ENCODE assay signal across 12 cellular contexts in genomic region chr14:73717247-73717646, GRCh38. TPM values are rescaled to one million over a fixed set of nuclear protein-coding genes. Genes with fewer than 3 reads are reported as not detected.
A peak's percentile ranks its signal among the peaks of the same experiment; 100 is the strongest.
DNase-seq lines count a peak whose midpoint lies in the region; ATAC-seq and TF ChIP-seq lines count a peak whose summit lies in the region.
"Had no signal": no experiment of that assay in that cellular context is flagged by ENCODE, and none has a peak within 500 bp of the region (broad histone marks: within the 10 kb centered on the region; RNA-seq: fewer than 3 reads in every experiment).

No MANE protein-coding gene starts in this region.

- no peaks in the 10 kb centered on the region for H3K27me3 ChIP-seq in stomach
- H3K27me3 ChIP-seq in CD8-positive, alpha-beta T cell (ENCODE audit: insufficient read depth, low read length), result no peaks in the 10 kb centered on the region

- TF ChIP-seq EP300 in stomach (IDR thresholded peaks at IDR 0.05), result no peak

- H3K27ac ChIP-seq in stomach, result peak overlapping the region in 4 of 5 donors; percentile 54 to 89 (median 80)
- no peak overlapping the region for H3K27ac ChIP-seq in CD8-positive, alpha-beta T cell (ENCODE audit: low read depth, low read length)

- WGBS in stomach, 5 donors, result 78 to 87% (median 82%) methylated on average over 2 of the region's 2 CpGs

- peaks cover 54 to 69% (median 64%) of the 10 kb centered on the region in 4 donors for H3K36me3 ChIP-seq in stomach
- H3K36me3 ChIP-seq in CD8-positive, alpha-beta T cell (ENCODE audit: insufficient read depth, low read length), result peaks cover 39% of the 10 kb centered on the region

- CTCF ChIA-PET in activated B cell treated with CpG ODN at 0.5 μM for 24 hours (lab: Charles Lee), result interaction anchor here (2.0 kb wide), 1 partner anchor 11 kb away, joined by 8 read pairs; no protein-coding TSS in a partner anchor
- CTCF ChIA-PET in CD8-positive, alpha-beta T cell (lab: Charles Lee), result interaction anchor here (0.6 to 3.3 kb wide), 5 partner anchors 11 to 384 kb away, joined by 3 to 18 read pairs (median 3); no protein-coding TSS in a partner anchor

- TF ChIP-seq CTCF in activated B cell treated with CpG ODN at 0.5 μM for 24 hours (IDR thresholded peaks at IDR 0.05) (no peak), stomach (IDR thresholded peaks at IDR 0.05) (no peak)
- no peak for TF ChIP-seq CTCF in CD8-positive, alpha-beta T cell (IDR thresholded peaks at IDR 0.05)

- H3K27ac Mint-ChIP-seq in activated B cell treated with CpG ODN at 0.5 μM for 24 hours, result peak overlapping the region; percentile 12
- H3K27ac Mint-ChIP-seq in immature natural killer cell, result peak overlapping the region; percentile 21 to 67 (median 28)
- H3K27ac Mint-ChIP-seq in CD8-positive, alpha-beta T cell, result no peak overlapping the region

- H3K36me3 Mint-ChIP-seq in activated B cell treated with CpG ODN at 0.5 μM for 24 hours (ENCODE audit: low read depth), result peaks cover 68% of the 10 kb centered on the region
- H3K36me3 Mint-ChIP-seq in immature natural killer cell, result peaks cover 0 to 28% (median 11%) of the 10 kb centered on the region in 3 donors
- peaks cover 62% of the 10 kb centered on the region for H3K36me3 Mint-ChIP-seq in CD8-positive, alpha-beta T cell

- POLR2A ChIA-PET in activated B cell treated with CpG ODN at 0.5 μM for 24 hours (lab: Charles Lee), result interaction anchor here (0.7 to 1.0 kb wide), 2 partner anchors 43 to 44 kb away, joined by 4 to 7 read pairs; a partner anchor contains a TSS
- POLR2A ChIA-PET in CD8-positive, alpha-beta T cell (lab: Charles Lee), result interaction anchor here (0.7 to 1.5 kb wide), 4 partner anchors 10 to 109 kb away, joined by 4 to 7 read pairs (median 4); a partner anchor contains a TSS

- H3K4me1 Mint-ChIP-seq in activated B cell treated with CpG ODN at 0.5 μM for 24 hours (peaks cover 20% of the 10 kb centered on the region), immature natural killer cell (peaks cover 16 to 20% of the 10 kb centered on the region in 2 donors)
- H3K4me1 Mint-ChIP-seq in CD8-positive, alpha-beta T cell (ENCODE audit: low read depth), result peaks cover 19% of the 10 kb centered on the region

- DNase-seq in NCI-H2227 (lab: John Stamatoyannopoulos, UW; ENCODE audit: unreplicated experiment) (peak; percentile 26), NCI-H2227 treated with DMSO at 0.1 percent for 48 hours (lab: John Stamatoyannopoulos, UW) (no peak), activated B cell treated with CpG ODN at 0.5 μM for 24 hours (no peak), immature natural killer cell (no peak), stomach (no peak)
- no peak for DNase-seq in CD8-positive, alpha-beta T cell
- no peak for DNase-seq in activated CD4-positive, alpha-beta T cell treated with anti-CD3 and anti-CD28 coated beads for 1 hour
- DNase-seq: effector CD4-positive, alpha-beta T cell; GDM1; stimulated activated CD4-positive, alpha-beta T cell treated with anti-CD3 and anti-CD28 coated beads, Interleukin-2, amount 100 ng/mL, for 48 hours had no signal

- peaks cover 13 to 53% (median 40%) of the 10 kb centered on the region in 4 donors for H3K4me1 ChIP-seq in stomach
- peaks cover 3% of the 10 kb centered on the region for H3K4me1 ChIP-seq in CD8-positive, alpha-beta T cell (ENCODE audit: insufficient read depth, low read length)

- intact Hi-C loops in activated B cell treated with CpG ODN at 0.5 μM for 24 hours (cut with micrococcal nuclease), result no loop called here
- intact Hi-C loops in stomach (cut with DNase I; ENCODE audit: low total_unique reads), result no loop called here
- intact Hi-C loops in CD8-positive, alpha-beta T cell (cut with DNase I, micrococcal nuclease), result no loop called here

- H3K9me3 ChIP-seq in stomach, result no peaks in the 10 kb centered on the region
- no peaks in the 10 kb centered on the region for H3K9me3 ChIP-seq in CD8-positive, alpha-beta T cell (ENCODE audit: low read length)

- ATAC-seq in activated B cell treated with CpG ODN at 0.5 μM for 24 hours (ENCODE audit: low read depth), result no peak
- ATAC-seq in HG03457 (IDR thresholded peaks at IDR 0.05; ENCODE audit: unreplicated experiment), result no peak
- no peak for ATAC-seq in CD8-positive, alpha-beta T cell
- ATAC-seq: HCT116 had no signal

- H3K4me3 Mint-ChIP-seq in activated B cell treated with CpG ODN at 0.5 μM for 24 hours (no peak overlapping the region), immature natural killer cell (no peak overlapping the region)
- H3K4me3 Mint-ChIP-seq in CD8-positive, alpha-beta T cell, result no peak overlapping the region

- H3K9me3 Mint-ChIP-seq in activated B cell treated with CpG ODN at 0.5 μM for 24 hours (no peaks in the 10 kb centered on the region), immature natural killer cell (no peaks in the 10 kb centered on the region)
- H3K9me3 Mint-ChIP-seq in CD8-positive, alpha-beta T cell, result no peaks in the 10 kb centered on the region

- H3K4me3 ChIP-seq in stomach, result peak overlapping the region in 2 of 4 donors; percentile 32 to 35
- no peak overlapping the region for H3K4me3 ChIP-seq in CD8-positive, alpha-beta T cell (ENCODE audit: low read depth, low read length)

- H3K27me3 Mint-ChIP-seq in activated B cell treated with CpG ODN at 0.5 μM for 24 hours (no peaks in the 10 kb centered on the region), immature natural killer cell (ENCODE audit: low read depth in 3 of 3) (peaks cover 11 to 27% (median 15%) of the 10 kb centered on the region in 3 donors)
- H3K27me3 Mint-ChIP-seq in CD8-positive, alpha-beta T cell (ENCODE audit: low read depth), result no peaks in the 10 kb centered on the region

- no peak for TF ChIP-seq POLR2A in stomach (IDR thresholded peaks at IDR 0.05)

RNA-seq across cellular contexts. Expression of gene PNMA1, which starts 3.1 kb away (rescaled TPM):
- total RNA-seq in activated B cell treated with CpG ODN at 0.5 μM for 24 hours (19.9 and 22.2 TPM in 2 replicates), stomach (10 to 100 TPM; 17.9 to 42.3 (median 19.3) TPM)
- polyA plus RNA-seq in immature natural killer cell (10 to 100 TPM; 19.6 to 39.2 (median 23.8) TPM), stomach (10 to 100 TPM; 13.9 to 17.1 (median 15.6) TPM)
- total RNA-seq in CD8-positive, alpha-beta T cell, result 10 to 100 TPM; 39.4 to 39.8 TPM
